In genomic region chr3:39021465-39022274, GRCh38 we compare ENCODE assay signal across 18 cellular contexts. TPM values are rescaled to one million over a fixed set of nuclear protein-coding genes. Genes with fewer than 3 reads are reported as not detected.
DNase-seq lines count a peak whose midpoint lies in the region; ATAC-seq and TF ChIP-seq lines count a peak whose summit lies in the region.
"Had no signal": no experiment of that assay in that cellular context is flagged by ENCODE, and none has a peak within 500 bp of the region (broad histone marks: within the 10 kb centered on the region; RNA-seq: fewer than 3 reads in every experiment).

No MANE protein-coding gene starts in this region.

- DNase-seq in ELF-1 (ENCODE audit: low read depth, low spot score): peak; percentile 78
- DNase-seq in amniotic epithelial cell (ENCODE audit: low read depth): peak; percentile 34
- DNase-seq in mesothelial cell of epicardium (ENCODE audit: low spot score in 2 of 2, unreplicated experiment in 2 of 2): no peak
- no peak for DNase-seq in activated T-cell treated with anti-CD3 and anti-CD28 coated beads, Interleukin-2, amount 50 U/mL, for 48 hours
- DNase-seq in Ammon's horn (ENCODE audit: low spot score): no peak
- DNase-seq: HCEC 1CT, KG1, NCI-H1048, NCI-H1436 treated with DMSO at 0.1 percent for 48 hours, NCI-H2081, NCI-H345, NCI-H526 treated with DMSO at 0.1 percent for 48 hours, SHP77 treated with DMSO at 0.1 percent for 48 hours had no signal

- TF ChIP-seq CTCF in mesothelial cell of epicardium (IDR thresholded peaks at IDR 0.05; ENCODE audit: unreplicated experiment): no peak

- H3K4me3 Mint-ChIP-seq in mesothelial cell of epicardium: no peak overlapping the region

- ATAC-seq in HG03159 (IDR thresholded peaks at IDR 0.05; ENCODE audit: unreplicated experiment): peak; percentile 6
- ATAC-seq in GM21825 (IDR thresholded peaks at IDR 0.05; ENCODE audit: unreplicated experiment): no peak

- H3K27me3 Mint-ChIP-seq in mesothelial cell of epicardium (ENCODE audit: low read depth): no peaks in the 10 kb centered on the region

- H3K4me1 Mint-ChIP-seq in mesothelial cell of epicardium: peaks cover 7% of the 10 kb centered on the region

- H3K9me3 Mint-ChIP-seq in mesothelial cell of epicardium: peaks cover 4% of the 10 kb centered on the region
- H3K9me3 Mint-ChIP-seq: CD14-positive monocyte had no signal

- no peaks in the 10 kb centered on the region for H3K36me3 Mint-ChIP-seq in mesothelial cell of epicardium
- H3K36me3 Mint-ChIP-seq: CD14-positive monocyte had no signal

- H3K27ac Mint-ChIP-seq in mesothelial cell of epicardium: peak overlapping the region; percentile 39
- H3K27ac Mint-ChIP-seq: CD14-positive monocyte had no signal

RNA-seq across cellular contexts. Expression of gene SCN11A, which starts 30.1 kb away (rescaled TPM):
- total RNA-seq in mesothelial cell of epicardium: 1.6 to 1.9 TPM (median 1.6 TPM) in 3 replicates
- total RNA-seq: Daoy, M059J had no signal

RNA-seq across cellular contexts. Expression of gene WDR48, which starts 30.1 kb away (rescaled TPM):
- 54.0 to 59.4 TPM (median 58.9 TPM) in 3 replicates for total RNA-seq in mesothelial cell of epicardium

Comparison
In these comparisons a context has a peak if more than half of its experiments do, and no peak if none do; other contexts are left out.
1. DNase-seq: peak in ELF-1 (single experiment) and amniotic epithelial cell (single experiment); none in mesothelial cell of epicardium (0 of 2), activated T-cell treated with anti-CD3 and anti-CD28 coated beads, Interleukin-2, amount 50 U/mL, for 48 hours (0 of 2) and Ammon's horn (single experiment).